In genomic region chr1:211334986-211335385, GRCh38 we compare ENCODE assay signal across 14 cellular contexts. TPM values are rescaled to one million over a fixed set of nuclear protein-coding genes. Genes with fewer than 3 reads are reported as not detected.
DNase-seq lines count a peak whose midpoint lies in the region; ATAC-seq, FAIRE-seq and TF ChIP-seq lines count a peak whose summit lies in the region.
"Had no signal": no experiment of that assay in that cellular context is flagged by ENCODE, and none has a peak within 500 bp of the region (broad histone marks: within the 10 kb centered on the region; RNA-seq: fewer than 3 reads in every experiment).

No MANE protein-coding gene starts in this region.

- H3K9me3 Mint-ChIP-seq in activated B cell treated with CpG ODN at 0.5 μM for 24 hours, result no peaks in the 10 kb centered on the region

- ATAC-seq in activated B cell treated with CpG ODN at 0.5 μM for 24 hours (ENCODE audit: low read depth), result no peak

- intact Hi-C loops in activated B cell treated with CpG ODN at 0.5 μM for 24 hours (cut with micrococcal nuclease) (no loop called here), endothelial cell of umbilical vein (cut with micrococcal nuclease) (no loop called here)

- H3K36me3 ChIP-seq in BLaER1, result peaks cover 17% of the 10 kb centered on the region; the same call in 1 of the 2 replicates
- no peaks in the 10 kb centered on the region for H3K36me3 ChIP-seq in GM23248 (ENCODE audit: low read depth)
- H3K36me3 ChIP-seq in endothelial cell of umbilical vein (ENCODE audit: control insufficient read depth in 2 of 2, extremely low read depth in 1 of 2, insufficient read depth in 2 of 2, low read length in 2 of 2), result no peaks in the 10 kb centered on the region
- H3K36me3 ChIP-seq: vagina had no signal

- H3K9ac ChIP-seq in BLaER1 (no peak overlapping the region), GM23248 (no peak overlapping the region), endothelial cell of umbilical vein (replicated peaks; ENCODE audit: extremely low read depth, insufficient read depth, low read length) (no peak overlapping the region)

- H3K79me2 ChIP-seq in GM23248 (ENCODE audit: insufficient read depth) (peaks cover 41% of the 10 kb centered on the region), endothelial cell of umbilical vein (ENCODE audit: control insufficient read depth, insufficient read depth, low read length) (no peaks in the 10 kb centered on the region)

- peak overlapping the region; percentile 88 for H3K27ac Mint-ChIP-seq in activated B cell treated with CpG ODN at 0.5 μM for 24 hours

- no peaks in the 10 kb centered on the region for H3K27me3 ChIP-seq in BLaER1
- H3K27me3 ChIP-seq in GM23248 (replicated peaks; ENCODE audit: insufficient read depth), result no peaks in the 10 kb centered on the region
- H3K27me3 ChIP-seq in endothelial cell of umbilical vein (ENCODE audit: control insufficient read depth in 2 of 2, insufficient read depth in 2 of 2, low read length in 2 of 2), result no peaks in the 10 kb centered on the region
- H3K27me3 ChIP-seq: vagina had no signal

- no peak overlapping the region for H3K27ac ChIP-seq in BLaER1
- no peak overlapping the region for H3K27ac ChIP-seq in GM23248
- H3K27ac ChIP-seq in endothelial cell of umbilical vein (ENCODE audit: insufficient read depth, low read depth, low read length), result no peak overlapping the region
- H3K27ac ChIP-seq: vagina had no signal

- H3K9me2 ChIP-seq in GM23248 (ENCODE audit: insufficient read depth), result no peaks in the 10 kb centered on the region

- peak overlapping the region; percentile 70 for H3K4me3 Mint-ChIP-seq in activated B cell treated with CpG ODN at 0.5 μM for 24 hours

- H3K4me1 ChIP-seq in BLaER1, result peaks cover 61% of the 10 kb centered on the region
- peaks cover 19% of the 10 kb centered on the region; the same call in 1 of the 2 replicates for H3K4me1 ChIP-seq in GM23248 (ENCODE audit: insufficient read depth)
- peaks cover 12% of the 10 kb centered on the region for H3K4me1 ChIP-seq in endothelial cell of umbilical vein (ENCODE audit: control insufficient read depth, extremely low read depth, insufficient read depth, low read length)

- peaks cover 100% of the 10 kb centered on the region for H3K4me1 Mint-ChIP-seq in activated B cell treated with CpG ODN at 0.5 μM for 24 hours

- dilution Hi-C loops in endothelial cell of umbilical vein (cut with MboI; ENCODE audit: extremely low pct_ligation_motif_present, low sequenced_read_pairs), result no loop called here

- FAIRE-seq in endothelial cell of umbilical vein (lab: Jason Lieb, UNC), result no peak
- FAIRE-seq: keratinocyte had no signal

- H2AFZ ChIP-seq in GM23248 (no peak overlapping the region), endothelial cell of umbilical vein (ENCODE audit: low read depth, low read length) (no peak overlapping the region)

- BruUV-seq in endothelial cell of umbilical vein (replicated peaks; lab: Mats Ljungman, UMichigan), result no TSS peak

- peaks cover 95% of the 10 kb centered on the region for H4K20me1 ChIP-seq in BLaER1
- no peaks in the 10 kb centered on the region for H4K20me1 ChIP-seq in GM23248 (ENCODE audit: insufficient read depth)
- no peaks in the 10 kb centered on the region for H4K20me1 ChIP-seq in endothelial cell of umbilical vein (replicated peaks; ENCODE audit: control insufficient read depth, extremely low read depth, insufficient read depth, low read length)

- CTCF ChIA-PET in activated B cell treated with CpG ODN at 0.5 μM for 24 hours (lab: Charles Lee), result interaction anchor here (1.4 to 4.3 kb wide), 2 partner anchors 16 to 19 kb away, joined by 3 to 15 read pairs; no protein-coding TSS in a partner anchor
- CTCF ChIA-PET in endothelial cell of umbilical vein (lab: Charles Lee), result interaction anchor here (1.0 to 1.4 kb wide), 2 partner anchors 9 to 11 kb away, joined by 3 to 4 read pairs; no protein-coding TSS in a partner anchor

- H3K4me3 ChIP-seq in BLaER1 (no peak overlapping the region), GM23248 (no peak overlapping the region), endothelial cell of umbilical vein (replicated peaks in 1 of 3; ENCODE audit: insufficient read depth in 1 of 3, low read depth in 1 of 3, low read length in 3 of 3) (no peak overlapping the region)
- H3K4me3 ChIP-seq: vagina had no signal

- DNase-seq in GM23248, result peak; percentile 20
- DNase-seq in activated B cell treated with CpG ODN at 0.5 μM for 24 hours, result no peak
- no peak for DNase-seq in endothelial cell of umbilical vein (ENCODE audit: low read depth, low spot score)
- no peak for DNase-seq in DMS114 treated with DMSO at 0.1 percent for 48 hours (lab: John Stamatoyannopoulos, UW; ENCODE audit: unreplicated experiment)
- DNase-seq in NCI-H1105 (lab: John Stamatoyannopoulos, UW), result no peak
- no peak for DNase-seq in stimulated activated CD4-positive, alpha-beta T cell treated with anti-CD3 and anti-CD28 coated beads, Interleukin-4, amount 100 ng/mL, for 24 hours
- no peak for DNase-seq in KG1 (lab: John Stamatoyannopoulos, UW)
- DNase-seq: activated gamma-delta T cell; NCI-H1694; NCI-H524 treated with DMSO at 0.1 percent for 48 hours; stimulated activated CD4-positive, alpha-beta T cell treated with anti-CD3 and anti-CD28 coated beads, Interleukin-2, amount 100 ng/mL, for 24 hours had no signal

- in situ Hi-C loops in GM23248 (cut with MboI), result no loop called here

- H3K27me3 Mint-ChIP-seq in activated B cell treated with CpG ODN at 0.5 μM for 24 hours, result no peaks in the 10 kb centered on the region

- H3K9me3 ChIP-seq in BLaER1 (no peaks in the 10 kb centered on the region), GM23248 (ENCODE audit: low read depth) (no peaks in the 10 kb centered on the region), endothelial cell of umbilical vein (replicated peaks; ENCODE audit: control insufficient read depth, insufficient read depth, low read length) (no peaks in the 10 kb centered on the region)
- H3K9me3 ChIP-seq: vagina had no signal

- peaks cover 14% of the 10 kb centered on the region; the same call in 1 of the 2 replicates for H3F3A ChIP-seq in GM23248 (ENCODE audit: insufficient read depth)

- no peak for TF ChIP-seq CTCF in activated B cell treated with CpG ODN at 0.5 μM for 24 hours (IDR thresholded peaks at IDR 0.05)
- no peak for TF ChIP-seq CTCF in endothelial cell of umbilical vein (IDR thresholded peaks at IDR 0.05; ENCODE audit: extremely low read depth in 1 of 2, insufficient read depth in 1 of 2, low read depth in 1 of 2, low read length in 2 of 2)

- H3K36me3 Mint-ChIP-seq in activated B cell treated with CpG ODN at 0.5 μM for 24 hours (ENCODE audit: low read depth), result peaks cover 23% of the 10 kb centered on the region

- POLR2A ChIA-PET in activated B cell treated with CpG ODN at 0.5 μM for 24 hours (lab: Charles Lee), result interaction anchor here (2.0 to 5.8 kb wide), 2 partner anchors 7 to 48 kb away, joined by 7 to 68 read pairs; partner anchors contain the start of gene TRAF5
- POLR2A ChIA-PET in endothelial cell of umbilical vein (lab: Charles Lee), result no interaction called here

- no peak for TF ChIP-seq POLR2A in endothelial cell of umbilical vein (IDR thresholded peaks at IDR 0.05; ENCODE audit: low read depth, low read length)

- WGBS in GM23248 (ENCODE audit: low coverage in 1 of 2, low lambda C conversion rate in 2 of 2, missing lambda C conversion rate in 2 of 2), 2 experiments, result 61 to 64% methylated on average over 4 of the region's 4 CpGs

- H3K9me1 ChIP-seq in endothelial cell of umbilical vein (replicated peaks; ENCODE audit: control insufficient read depth, extremely low read depth, insufficient read depth, low read length), result no peaks in the 10 kb centered on the region

- H3K4me2 ChIP-seq in BLaER1, result peak overlapping the region; percentile 85
- no peak overlapping the region for H3K4me2 ChIP-seq in GM23248 (ENCODE audit: unreplicated experiment)
- H3K4me2 ChIP-seq in endothelial cell of umbilical vein (ENCODE audit: insufficient read depth, low read length), result no peak overlapping the region

TF ChIP-seq in endothelial cell of umbilical vein, 7 proteins besides CTCF, POLR2A, EP300 and RAD21:
- peak; percentile 57 for TF ChIP-seq FOS (IDR thresholded peaks at IDR 0.05; ENCODE audit: borderline replicate concordance, insufficient read depth, low read length)
- no peak for TF ChIP-seq JUN (IDR thresholded peaks at IDR 0.05; ENCODE audit: borderline replicate concordance, insufficient read depth, insufficient read length, low read depth)
- no peak for TF ChIP-seq EZH2 (IDR thresholded peaks at IDR 0.05; ENCODE audit: borderline replicate concordance, low read depth, low read length, severe bottlenecking)
- no peak for TF ChIP-seq MAX (IDR thresholded peaks at IDR 0.05; ENCODE audit: insufficient read depth, insufficient read length)
- TF ChIP-seq POLR2AphosphoS5 (IDR thresholded peaks at IDR 0.05; ENCODE audit: insufficient read depth, low read depth, low read length), result no peak

RNA-seq across cellular contexts. Expression of gene TRAF5, which starts 8.4 kb away (rescaled TPM):
- total RNA-seq in GM23248 (2014; rRNA removed; shearing (Covaris generic)), result 7.7 and 9.9 TPM in 2 replicates
- polyA plus RNA-seq in GM23248 (2016; fragmentation: Nextera tagmentation; extraction: Ambion mirVana) (5.7 and 6.3 TPM in 2 replicates), endothelial cell of umbilical vein (7.8 and 8.5 TPM in 2 replicates)
- total RNA-seq in activated B cell treated with CpG ODN at 0.5 μM for 24 hours (61.4 and 73.1 TPM in 2 replicates), endothelial cell of umbilical vein (17.0 and 17.6 TPM in 2 replicates)
- 4.7 and 6.4 TPM in 2 replicates for polyA plus RNA-seq in endothelial cell of umbilical vein (2011; cell fraction: cytosol; rRNA removed)
- polyA plus RNA-seq in endothelial cell of umbilical vein (2011; cell fraction: nucleus; rRNA removed), result 38.4 and 40.0 TPM in 2 replicates
- 9.8 and 11.3 TPM in 2 replicates for polyA plus RNA-seq in endothelial cell of umbilical vein (2012)
- polyA minus RNA-seq in endothelial cell of umbilical vein, result 13.2 and 19.3 TPM in 2 replicates
- 4.5 TPM for polyA minus RNA-seq in endothelial cell of umbilical vein (2011; cell fraction: cytosol; rRNA and poly(A)+ RNA removed)
- 17.5 and 18.1 TPM in 2 replicates for polyA minus RNA-seq in endothelial cell of umbilical vein (2011; cell fraction: nucleus; rRNA and poly(A)+ RNA removed)
